In the genomic region with DNA sequence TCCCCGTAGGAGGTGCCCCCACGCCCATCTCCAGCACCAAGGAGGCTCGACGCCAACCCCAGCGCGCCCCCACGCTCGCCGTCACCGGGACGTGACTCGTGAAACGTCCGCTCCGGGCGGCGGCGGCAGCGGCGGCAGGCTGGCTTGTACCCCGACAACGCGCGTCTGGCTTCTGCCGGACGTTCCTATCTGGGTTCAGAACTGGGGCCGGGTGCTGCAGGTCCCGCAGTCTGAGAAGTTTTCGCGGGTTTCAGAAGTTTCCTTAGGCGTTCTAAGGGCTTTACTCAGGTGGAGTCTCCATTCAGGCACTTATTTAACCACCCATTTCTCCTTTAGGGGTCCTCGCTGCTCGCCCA, we compare ENCODE assay signal across 8 cellular contexts. TPM values are rescaled to one million over a fixed set of nuclear protein-coding genes. Genes with fewer than 3 reads are reported as not detected.
A peak's percentile ranks its signal among the peaks of the same experiment; 100 is the strongest.
DNase-seq lines count a peak whose midpoint lies in the region; ATAC-seq and TF ChIP-seq lines count a peak whose summit lies in the region.

No MANE protein-coding gene starts in this region.

- H3K27ac Mint-ChIP-seq in naive thymus-derived CD8-positive, alpha-beta T cell, result peak overlapping the region; percentile 95 to 99 (median 98)

- H3K4me3 Mint-ChIP-seq in naive thymus-derived CD8-positive, alpha-beta T cell, result peak overlapping the region; percentile 92 to 98 (median 94)

- peaks cover 0 to 3% (median 0%) of the 10 kb centered on the region in 5 donors for H3K27me3 Mint-ChIP-seq in naive thymus-derived CD8-positive, alpha-beta T cell

- peak; percentile 40 for ATAC-seq in HG02852 (IDR thresholded peaks at IDR 0.05; ENCODE audit: unreplicated experiment)
- peak; percentile 42 to 53 for ATAC-seq in naive thymus-derived CD8-positive, alpha-beta T cell

- peak overlapping the region; percentile 77 for H3K4me3 ChIP-seq in epithelial cell of esophagus (ENCODE audit: low read length)

- peaks cover 0 to 21% (median 0%) of the 10 kb centered on the region in 3 donors for H3K36me3 Mint-ChIP-seq in naive thymus-derived CD8-positive, alpha-beta T cell

- TF ChIP-seq CTCF in epithelial cell of esophagus (IDR thresholded peaks at IDR 0.05; ENCODE audit: insufficient read depth, low read depth, low read length, missing control alignments), result no peak

- DNase-seq in NCI-H82 (lab: John Stamatoyannopoulos, UW) (peak; percentile 93), NCI-H82 treated with DMSO at 0.1 percent for 48 hours (lab: John Stamatoyannopoulos, UW; ENCODE audit: unreplicated experiment) (no peak), NCI-H748 treated with DMSO at 0.1 percent for 48 hours (lab: John Stamatoyannopoulos, UW) (peak; percentile 75), epithelial cell of esophagus (ENCODE audit: low read depth) (peak; percentile 78)
- DNase-seq in activated CD8-positive, alpha-beta memory T cell treated with anti-CD3 and anti-CD28 coated beads for 48 hours (ENCODE audit: low read depth in 2 of 3, low spot score in 2 of 3), result peak; percentile 63 to 76 (median 66)
- DNase-seq in naive thymus-derived CD8-positive, alpha-beta T cell, result peak in 6 of 10 donors; percentile 65 to 91 (median 76)
- DNase-seq in stimulated activated naive CD4-positive, alpha-beta T cell (lab: John Stamatoyannopoulos, UW), result peak in 5 of 6 experiments; percentile 66 to 92 (median 83)

- POLR2A ChIA-PET in naive thymus-derived CD8-positive, alpha-beta T cell (lab: Charles Lee), result interaction anchor here (0.7 to 4.4 kb wide), 13 partner anchors 10 to 206 kb away, joined by 3 to 29 read pairs (median 6); a partner anchor contains a TSS

- H3K4me1 Mint-ChIP-seq in naive thymus-derived CD8-positive, alpha-beta T cell, result peaks cover 19 to 47% (median 44%) of the 10 kb centered on the region in 4 donors

- no peaks in the 10 kb centered on the region for H3K9me3 Mint-ChIP-seq in naive thymus-derived CD8-positive, alpha-beta T cell

RNA-seq across cellular contexts. Expression of a gene that starts 0.7 kb away (rescaled TPM):
- total RNA-seq in naive thymus-derived CD8-positive, alpha-beta T cell, result 100 to 1,000 TPM; 109 to 120 TPM
- polyA plus RNA-seq in naive thymus-derived CD8-positive, alpha-beta T cell, result 100 to 1,000 TPM; 125 to 148 (median 129) TPM

RNA-seq across cellular contexts. Expression of a gene that starts 42.5 kb away (rescaled TPM):
- 10 to 100 TPM; 16.8 to 17.3 TPM for total RNA-seq in naive thymus-derived CD8-positive, alpha-beta T cell
- 1 to 10 TPM; 1.2 to 1.9 (median 1.5) TPM for polyA plus RNA-seq in naive thymus-derived CD8-positive, alpha-beta T cell
